28 cellular contexts compared by ENCODE assay signal in genomic region chr2:217254111-217254510, GRCh38.
"Had no signal": no experiment of that assay in that cellular context is flagged by ENCODE, and none has a peak within 500 bp of the region (broad histone marks: within the 10 kb centered on the region; RNA-seq: fewer than 3 reads in every experiment).

No MANE protein-coding gene starts in this region.

- H3K36me3 ChIP-seq: cardiac muscle cell had no signal

- FAIRE-seq: astrocyte, TTC549 had no signal

- ATAC-seq: activated T-cell treated with anti-CD3 and anti-CD28 coated beads, Interleukin-2, amount 50 U/mL, for 4 hours; activated T-helper 17 cell treated with anti-CD3 and anti-CD28 coated beads, Interleukin-2, amount 50 U/mL, for 72 hours; T-cell had no signal

- H3K4me1 Mint-ChIP-seq: activated B cell treated with CpG ODN at 0.5 μM for 24 hours; activated CD4-positive, alpha-beta T cell treated with anti-CD3 and anti-CD28 coated beads, Interleukin-2, amount 10 ng/mL, durations not matched to agents 7 days and 5 days; activated T-helper 17 cell treated with anti-CD3 and anti-CD28 coated beads, Interleukin-2, amount 50 U/mL, for 72 hours; T-cell had no signal

- H3K9me3 Mint-ChIP-seq: activated B cell treated with CpG ODN at 0.5 μM for 24 hours; activated CD4-positive, alpha-beta memory T cell treated with anti-CD3 and anti-CD28 coated beads for 36 hours; activated CD4-positive, alpha-beta T cell treated with anti-CD3 and anti-CD28 coated beads, Interleukin-2, amount 10 ng/mL, durations not matched to agents 7 days and 5 days; activated naive CD4-positive, alpha-beta T cell treated with anti-CD3 and anti-CD28 coated beads for 36 hours; activated T-cell treated with anti-CD3 and anti-CD28 coated beads, Interleukin-2, amount 50 U/mL, for 4 hours; activated T-helper 17 cell treated with anti-CD3 and anti-CD28 coated beads, Interleukin-2, amount 50 U/mL, for 72 hours; T-cell had no signal

- H3K36me3 Mint-ChIP-seq: activated CD4-positive, alpha-beta memory T cell treated with anti-CD3 and anti-CD28 coated beads for 36 hours; activated naive CD8-positive, alpha-beta T cell; brain; T-cell had no signal

- H3K27ac Mint-ChIP-seq: activated B cell treated with CpG ODN at 0.5 μM for 24 hours; activated CD4-positive, alpha-beta memory T cell treated with anti-CD3 and anti-CD28 coated beads for 36 hours; activated CD4-positive, alpha-beta T cell treated with anti-CD3 and anti-CD28 coated beads, Interleukin-2, amount 10 ng/mL, durations not matched to agents 7 days and 5 days; activated naive CD4-positive, alpha-beta T cell treated with anti-CD3 and anti-CD28 coated beads for 36 hours; activated naive CD8-positive, alpha-beta T cell; activated T-helper 17 cell treated with anti-CD3 and anti-CD28 coated beads, Interleukin-2, amount 50 U/mL, for 72 hours; brain; T-cell had no signal

- H3K4me3 Mint-ChIP-seq: activated B cell treated with CpG ODN at 0.5 μM for 24 hours; activated CD4-positive, alpha-beta memory T cell treated with anti-CD3 and anti-CD28 coated beads for 36 hours; activated CD4-positive, alpha-beta T cell treated with anti-CD3 and anti-CD28 coated beads, Interleukin-2, amount 10 ng/mL, durations not matched to agents 7 days and 5 days; activated naive CD4-positive, alpha-beta T cell treated with anti-CD3 and anti-CD28 coated beads for 36 hours; activated naive CD8-positive, alpha-beta T cell; activated T-cell treated with anti-CD3 and anti-CD28 coated beads, Interleukin-2, amount 50 U/mL, for 4 hours; activated T-helper 17 cell treated with anti-CD3 and anti-CD28 coated beads, Interleukin-2, amount 50 U/mL, for 72 hours; brain; T-cell had no signal

- DNase-seq: activated B cell treated with CpG ODN at 0.5 μM for 24 hours; activated CD4-positive, alpha-beta memory T cell treated with anti-CD3 and anti-CD28 coated beads for 36 hours; activated CD4-positive, alpha-beta T cell treated with anti-CD3 and anti-CD28 coated beads for 1 hour; activated CD4-positive, alpha-beta T cell treated with anti-CD3 and anti-CD28 coated beads, Interleukin-2, amount 10 ng/mL, durations not matched to agents 7 days and 5 days; activated CD8-positive, alpha-beta memory T cell treated with anti-CD3 and anti-CD28 coated beads for 24 hours; activated gamma-delta T cell; activated naive CD4-positive, alpha-beta T cell treated with anti-CD3 and anti-CD28 coated beads for 36 hours; activated T-cell treated with anti-CD3 and anti-CD28 coated beads, Interleukin-2, amount 50 U/mL, for 4 hours; amygdala; Kasumi-1; KBM-7; NCI-H1048; NCI-H146; NCI-H2029; NCI-H2107; NCI-H2227 treated with DMSO at 0.1 percent for 48 hours; NCI-H446 treated with DMSO at 0.1 percent for 48 hours; NCI-H526; SHP77 treated with DMSO at 0.1 percent for 48 hours; T-cell; T-helper 2 cell; T1000 had no signal

- H3K27ac ChIP-seq: cardiac muscle cell had no signal

- H3K4me3 ChIP-seq: cardiac muscle cell had no signal
